17 cellular contexts compared by ENCODE assay signal in genomic region chr11:8223513-8223899, GRCh38.
DNase-seq lines count a peak whose midpoint lies in the region; ATAC-seq and TF ChIP-seq lines count a peak whose summit lies in the region.
"Had no signal": no experiment of that assay in that cellular context is flagged by ENCODE, and none has a peak within 500 bp of the region (broad histone marks: within the 10 kb centered on the region; RNA-seq: fewer than 3 reads in every experiment).

No MANE protein-coding gene starts in this region.

- H3K9ac ChIP-seq in adipocyte (ENCODE audit: low read length), result no peak overlapping the region

- DNase-seq in AG10803 (ENCODE audit: low read depth) (peak; percentile 18), ELR (ENCODE audit: low read depth) (peak; percentile 43), adipocyte (ENCODE audit: low read depth) (peak; percentile 6), islet precursor cell (peak; percentile 97), T-helper 9 cell (no peak), GM03348 (ENCODE audit: low spot score) (no peak)
- DNase-seq: Calu3, dermis blood vessel endothelial cell, MG63, midbrain, NCI-H2107, NCI-H748 treated with DMSO at 0.1 percent for 48 hours had no signal

- no peaks in the 10 kb centered on the region for H3K36me3 ChIP-seq in adipocyte (ENCODE audit: control insufficient read depth, insufficient read depth, low read length, severe bottlenecking)
- H3K36me3 ChIP-seq: heart left ventricle, MG63, suprapubic skin had no signal

- peaks cover 12% of the 10 kb centered on the region for H3K27me3 ChIP-seq in adipocyte (replicated peaks; ENCODE audit: control insufficient read depth, insufficient read depth, low read length)
- H3K27me3 ChIP-seq: heart left ventricle, MG63, suprapubic skin had no signal

- H3K9me3 ChIP-seq in adipocyte (ENCODE audit: control insufficient read depth, low read length), result no peaks in the 10 kb centered on the region
- H3K9me3 ChIP-seq: heart left ventricle, MG63, suprapubic skin had no signal

- no peak for ATAC-seq in HG02840 (IDR thresholded peaks at IDR 0.05; ENCODE audit: low FRiP score, unreplicated experiment)
- ATAC-seq in HG02938 (IDR thresholded peaks at IDR 0.05; ENCODE audit: unreplicated experiment), result no peak
- ATAC-seq: heart left ventricle, Panc1 had no signal

- no peak overlapping the region for H3K4me3 ChIP-seq in AG10803 (ENCODE audit: low read length)
- H3K4me3 ChIP-seq in adipocyte (ENCODE audit: low read length), result no peak overlapping the region
- H3K4me3 ChIP-seq: heart left ventricle, MG63, suprapubic skin had no signal

- no peak for TF ChIP-seq CTCF in AG10803 (conservative IDR thresholded peaks at IDR 0.05; ENCODE audit: low read length)

- H3K4me1 ChIP-seq in adipocyte (ENCODE audit: control insufficient read depth, insufficient read depth, low read length), result peaks cover 3% of the 10 kb centered on the region

Comparison
In these comparisons a context has a peak if more than half of its experiments do, and no peak if none do; other contexts are left out.
1. DNase-seq: peak in AG10803 (single experiment), ELR (single experiment), adipocyte (single experiment) and islet precursor cell (single experiment); none in T-helper 9 cell (single experiment) and GM03348 (single experiment).